Comparison of ENCODE assay signal across 1 cellular context in the genomic region with DNA sequence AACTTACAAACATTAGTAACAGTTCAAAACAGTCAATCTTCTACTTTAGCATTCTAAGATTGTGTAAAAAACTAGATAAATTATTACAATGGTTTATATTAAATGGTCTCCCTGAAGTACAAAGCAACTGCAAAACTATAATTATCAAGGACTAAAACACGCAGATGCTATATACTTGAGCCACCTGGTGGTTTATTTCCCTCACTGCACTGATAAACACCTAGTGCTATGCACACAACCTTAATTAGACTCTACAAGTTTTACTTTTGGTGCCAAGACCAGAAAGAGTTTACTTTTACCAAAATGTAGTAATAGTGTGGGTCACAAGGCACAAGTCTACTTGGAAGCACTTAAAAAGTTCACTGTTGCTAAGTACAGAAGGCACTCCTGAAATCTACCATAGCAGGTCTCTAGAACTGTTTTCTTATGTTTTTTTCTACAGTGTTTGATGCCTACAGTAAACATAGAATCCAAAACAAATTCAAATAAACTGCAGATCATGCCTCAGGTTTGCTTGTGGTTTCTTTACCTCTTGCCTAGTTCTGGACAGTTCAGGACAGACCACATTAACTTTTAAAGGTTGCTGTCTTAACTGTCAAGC.
A peak's percentile ranks its signal among the peaks of the same experiment; 100 is the strongest.
TF ChIP-seq lines count a peak whose summit lies in the region.

No MANE protein-coding gene starts in this region.

TF ChIP-seq in HEK293, 187 proteins besides CTCF, POLR2A, EP300 and RAD21 (continued from another document):
- no peak for TF ChIP-seq ZNF518A (tag by site-specific recombination; conservative IDR thresholded peaks at IDR 0.05; ENCODE audit: low read depth)
- no peak for TF ChIP-seq BCL6B (tag by site-specific recombination; IDR thresholded peaks at IDR 0.05)
- TF ChIP-seq ZNF561 (tag by site-specific recombination; IDR thresholded peaks at IDR 0.05; ENCODE audit: borderline replicate concordance), result no peak
- TF ChIP-seq ZNF658 (tag by site-specific recombination; IDR thresholded peaks at IDR 0.05), result no peak
- no peak for TF ChIP-seq ZNF529 (tag by site-specific recombination; IDR thresholded peaks at IDR 0.05; ENCODE audit: insufficient replicate concordance)
- TF ChIP-seq ZNF654 (tag by site-specific recombination; IDR thresholded peaks at IDR 0.05; ENCODE audit: low read depth), result peak; percentile 86
- no peak for TF ChIP-seq ZBTB8A (tag by site-specific recombination; IDR thresholded peaks at IDR 0.05)
- no peak for TF ChIP-seq ZNF121 (tag by site-specific recombination; IDR thresholded peaks at IDR 0.05)
- TF ChIP-seq MEIS1 (CRISPR knock-in tag; IDR thresholded peaks at IDR 0.05; ENCODE audit: borderline replicate concordance), result no peak
- no peak for TF ChIP-seq ZSCAN18 (tag by site-specific recombination; IDR thresholded peaks at IDR 0.05)
- no peak for TF ChIP-seq KLF17 (tag by site-specific recombination; IDR thresholded peaks at IDR 0.05)
- TF ChIP-seq ZNF785 (tag by site-specific recombination; IDR thresholded peaks at IDR 0.05), result no peak
- TF ChIP-seq ZBTB7A (tag by site-specific recombination; IDR thresholded peaks at IDR 0.05; ENCODE audit: low read depth), result no peak
- TF ChIP-seq ZNF416 (tag by site-specific recombination; IDR thresholded peaks at IDR 0.05), result no peak
